21 cellular contexts compared by ENCODE assay signal in genomic region chr22:27617214-27617881, GRCh38.
A peak's percentile ranks its signal among the peaks of the same experiment; 100 is the strongest.
DNase-seq lines count a peak whose midpoint lies in the region; ATAC-seq, FAIRE-seq and TF ChIP-seq lines count a peak whose summit lies in the region.
"Had no signal": no experiment of that assay in that cellular context is flagged by ENCODE, and none has a peak within 500 bp of the region (broad histone marks: within the 10 kb centered on the region; RNA-seq: fewer than 3 reads in every experiment).

No MANE protein-coding gene starts in this region.

- H3K79me2 ChIP-seq in PC-3 (ENCODE audit: low read length) (no peaks in the 10 kb centered on the region), endothelial cell of umbilical vein (ENCODE audit: control insufficient read depth, insufficient read depth, low read length) (no peaks in the 10 kb centered on the region), GM23248 (ENCODE audit: insufficient read depth) (no peaks in the 10 kb centered on the region)

- H3K4me1 ChIP-seq in PC-3 (ENCODE audit: insufficient read depth, low read length) = no peaks in the 10 kb centered on the region; the same call in 1 of the 2 replicates
- H3K4me1 ChIP-seq in endothelial cell of umbilical vein (ENCODE audit: control insufficient read depth, extremely low read depth, insufficient read depth, low read length) = no peaks in the 10 kb centered on the region
- H3K4me1 ChIP-seq in GM23248 (ENCODE audit: insufficient read depth) = no peaks in the 10 kb centered on the region
- H3K4me1 ChIP-seq in HAP-1 = no peaks in the 10 kb centered on the region

- H3K4me3 ChIP-seq in PC-3 (ENCODE audit: low read length) (no peak overlapping the region), endothelial cell of umbilical vein (replicated peaks in 1 of 3; ENCODE audit: insufficient read depth in 1 of 3, low read depth in 1 of 3, low read length in 3 of 3) (no peak overlapping the region), GM23248 (no peak overlapping the region), HAP-1 (no peak overlapping the region)
- H3K4me3 ChIP-seq: transverse colon had no signal

- H3K4me2 ChIP-seq in PC-3 (ENCODE audit: low read length) (no peak overlapping the region), endothelial cell of umbilical vein (ENCODE audit: insufficient read depth, low read length) (no peak overlapping the region), GM23248 (ENCODE audit: unreplicated experiment) (no peak overlapping the region)

- H3K9me3 ChIP-seq in PC-3 (ENCODE audit: low read length) = no peaks in the 10 kb centered on the region
- no peaks in the 10 kb centered on the region for H3K9me3 ChIP-seq in endothelial cell of umbilical vein (replicated peaks; ENCODE audit: control insufficient read depth, insufficient read depth, low read length)
- no peaks in the 10 kb centered on the region for H3K9me3 ChIP-seq in GM23248 (ENCODE audit: low read depth)
- H3K9me3 ChIP-seq in HAP-1 = no peaks in the 10 kb centered on the region
- H3K9me3 ChIP-seq: Caco-2, transverse colon had no signal

- POLR2A ChIA-PET in PC-3 (lab: Charles Lee; ENCODE audit: unreplicated experiment) (interaction anchor here (0.8 kb wide), 1 partner anchor 176 kb away, joined by 4 read pairs; no protein-coding TSS in a partner anchor), endothelial cell of umbilical vein (lab: Charles Lee) (no interaction called here)

- H3F3A ChIP-seq in PC-3 (ENCODE audit: low read length, unreplicated experiment) (no peaks in the 10 kb centered on the region), GM23248 (ENCODE audit: insufficient read depth) (no peaks in the 10 kb centered on the region)

- H3K27me3 ChIP-seq in PC-3 (ENCODE audit: low read length) = no peaks in the 10 kb centered on the region
- H3K27me3 ChIP-seq in endothelial cell of umbilical vein (ENCODE audit: control insufficient read depth in 2 of 2, insufficient read depth in 2 of 2, low read length in 2 of 2) = peaks cover 22 to 25% of the 10 kb centered on the region in 2 experiments
- H3K27me3 ChIP-seq in GM23248 (replicated peaks; ENCODE audit: insufficient read depth) = peaks cover 9% of the 10 kb centered on the region
- no peaks in the 10 kb centered on the region for H3K27me3 ChIP-seq in HAP-1 (ENCODE audit: low read depth)

- H4K20me1 ChIP-seq in PC-3 (ENCODE audit: low read length) = no peaks in the 10 kb centered on the region
- H4K20me1 ChIP-seq in endothelial cell of umbilical vein (replicated peaks; ENCODE audit: control insufficient read depth, extremely low read depth, insufficient read depth, low read length) = no peaks in the 10 kb centered on the region
- no peaks in the 10 kb centered on the region for H4K20me1 ChIP-seq in GM23248 (ENCODE audit: insufficient read depth)

- H3K9ac ChIP-seq in PC-3 (ENCODE audit: low read length) = no peak overlapping the region
- H3K9ac ChIP-seq in endothelial cell of umbilical vein (replicated peaks; ENCODE audit: extremely low read depth, insufficient read depth, low read length) = no peak overlapping the region
- H3K9ac ChIP-seq in GM23248 = no peak overlapping the region

- H2AFZ ChIP-seq in PC-3 (ENCODE audit: low read length) = no peak overlapping the region
- no peak overlapping the region for H2AFZ ChIP-seq in endothelial cell of umbilical vein (ENCODE audit: low read depth, low read length)
- H2AFZ ChIP-seq in GM23248 = no peak overlapping the region

- FAIRE-seq in endothelial cell of umbilical vein (lab: Jason Lieb, UNC) = no peak

- no peaks in the 10 kb centered on the region for H3K9me2 ChIP-seq in PC-3 (replicated peaks; ENCODE audit: low read length)
- H3K9me2 ChIP-seq in GM23248 (ENCODE audit: insufficient read depth) = no peaks in the 10 kb centered on the region

- dilution Hi-C loops in endothelial cell of umbilical vein (cut with MboI; ENCODE audit: extremely low pct_ligation_motif_present, low sequenced_read_pairs) = no loop called here

- DNase-seq in DMS 273 (lab: John Stamatoyannopoulos, UW; ENCODE audit: unreplicated experiment) = peak; percentile 20
- no peak for DNase-seq in DMS 273 treated with DMSO at 0.1 percent for 48 hours (lab: John Stamatoyannopoulos, UW)
- peak; percentile 19 for DNase-seq in PC-3
- DNase-seq in endothelial cell of umbilical vein (ENCODE audit: low read depth, low spot score) = peak; percentile 7
- peak; percentile 38 for DNase-seq in posterior vena cava (ENCODE audit: low spot score)
- DNase-seq in GM23248 = no peak
- no peak for DNase-seq in NCI-H1092 (lab: John Stamatoyannopoulos, UW)
- no peak for DNase-seq in HAP-1 (ENCODE audit: low spot score in 2 of 2)
- DNase-seq: activated B cell treated with CpG ODN at 0.5 μM for 24 hours; activated CD8-positive, alpha-beta T cell treated with anti-CD3 and anti-CD28 coated beads for 36 hours; activated naive CD4-positive, alpha-beta T cell treated with Interleukin-2 at 50 U/mL for 16 hours; activated T-cell treated with anti-CD3 and anti-CD28 coated beads, Interleukin-2, amount 50 U/mL, for 24 hours; aorta; Caco-2; hippocampal formation; naive thymus-derived CD8-positive, alpha-beta T cell; NCI-H1694 treated with DMSO at 0.1 percent for 48 hours; NCI-H510A; SIG-M5; transverse colon had no signal

- peak; percentile 29; the same call in 1 of the 2 replicates for ATAC-seq in PC-3
- ATAC-seq: activated CD8-positive, alpha-beta T cell treated with anti-CD3 and anti-CD28 coated beads for 36 hours; naive thymus-derived CD8-positive, alpha-beta T cell had no signal

- TF ChIP-seq POLR2A in endothelial cell of umbilical vein (IDR thresholded peaks at IDR 0.05; ENCODE audit: low read depth, low read length) = no peak

- in situ Hi-C loops in GM23248 (cut with MboI) = no loop called here
- in situ Hi-C loops in HAP-1 (cut with MboI; ENCODE audit: low sequenced_read_pairs) = no loop called here

- no TSS peak for BruUV-seq in PC-3 (replicated peaks; lab: Mats Ljungman, UMichigan)
- no TSS peak for BruUV-seq in endothelial cell of umbilical vein (replicated peaks; lab: Mats Ljungman, UMichigan)

- TF ChIP-seq CTCF in PC-3 (conservative IDR thresholded peaks at IDR 0.05; ENCODE audit: low read depth, low read length) = peak; percentile 45
- TF ChIP-seq CTCF in endothelial cell of umbilical vein (IDR thresholded peaks at IDR 0.05; ENCODE audit: extremely low read depth in 1 of 2, insufficient read depth in 1 of 2, low read depth in 1 of 2, low read length in 2 of 2) = no peak

- no peaks in the 10 kb centered on the region for H3K9me1 ChIP-seq in endothelial cell of umbilical vein (replicated peaks; ENCODE audit: control insufficient read depth, extremely low read depth, insufficient read depth, low read length)

- H3K36me3 ChIP-seq in PC-3 (ENCODE audit: low read depth, low read length) = no peaks in the 10 kb centered on the region
- no peaks in the 10 kb centered on the region for H3K36me3 ChIP-seq in endothelial cell of umbilical vein (ENCODE audit: control insufficient read depth in 2 of 2, extremely low read depth in 1 of 2, insufficient read depth in 2 of 2, low read length in 2 of 2)
- no peaks in the 10 kb centered on the region for H3K36me3 ChIP-seq in GM23248 (ENCODE audit: low read depth)
- no peaks in the 10 kb centered on the region for H3K36me3 ChIP-seq in HAP-1 (replicated peaks)
- H3K36me3 ChIP-seq: transverse colon had no signal

- intact Hi-C loops in PC-3 (cut with micrococcal nuclease) (loop anchor here (2.0 kb wide), 1 partner anchor 213 kb away; no protein-coding TSS in a partner anchor), endothelial cell of umbilical vein (cut with micrococcal nuclease) (no loop called here), posterior vena cava (cut with DNase I) (loop anchor here in 1 of 2 donors (5.0 kb wide), 1 partner anchor 585 kb away; no protein-coding TSS in a partner anchor)

- no peak overlapping the region for H3K27ac ChIP-seq in PC-3 (ENCODE audit: low read length)
- no peak overlapping the region for H3K27ac ChIP-seq in endothelial cell of umbilical vein (ENCODE audit: insufficient read depth, low read depth, low read length)
- H3K27ac ChIP-seq in GM23248 = no peak overlapping the region
- H3K27ac ChIP-seq: 22Rv1, transverse colon had no signal

- 72 to 78% methylated on average over 2 of the region's 2 CpGs for WGBS in GM23248 (ENCODE audit: low coverage in 1 of 2, low lambda C conversion rate in 2 of 2, missing lambda C conversion rate in 2 of 2), 2 experiments

- CTCF ChIA-PET in PC-3 (lab: Charles Lee) = no interaction called here
- CTCF ChIA-PET in endothelial cell of umbilical vein (lab: Charles Lee) = interaction anchor here (1.2 to 1.6 kb wide), 3 partner anchors 10 to 212 kb away, joined by 3 to 8 read pairs (median 6); no protein-coding TSS in a partner anchor

TF ChIP-seq in endothelial cell of umbilical vein, 7 proteins besides CTCF, POLR2A, EP300 and RAD21:
- TF ChIP-seq MAX (IDR thresholded peaks at IDR 0.05; ENCODE audit: insufficient read depth, insufficient read length) (no peak), FOS (IDR thresholded peaks at IDR 0.05; ENCODE audit: borderline replicate concordance, insufficient read depth, low read length) (no peak), MYC (IDR thresholded peaks at IDR 0.05; ENCODE audit: low read depth, low read length) (no peak), JUN (IDR thresholded peaks at IDR 0.05; ENCODE audit: borderline replicate concordance, insufficient read depth, insufficient read length, low read depth) (no peak), POLR2AphosphoS5 (IDR thresholded peaks at IDR 0.05; ENCODE audit: insufficient read depth, low read depth, low read length) (no peak), GATA2 (IDR thresholded peaks at IDR 0.05; ENCODE audit: insufficient read depth, insufficient read length, low read depth, low read length) (no peak), EZH2 (IDR thresholded peaks at IDR 0.05; ENCODE audit: borderline replicate concordance, low read depth, low read length, severe bottlenecking) (no peak)
TF ChIP-seq in endothelial cell of umbilical vein: peak in this region for 0.

Comparison
In these comparisons a context has a peak if more than half of its experiments do, and no peak if none do; other contexts are left out.
1. DNase-seq: peak in DMS 273 (single experiment), PC-3 (single experiment), endothelial cell of umbilical vein (single experiment) and posterior vena cava (single experiment); none in DMS 273 treated with DMSO at 0.1 percent for 48 hours (single experiment), GM23248 (single experiment), NCI-H1092 (single experiment) and HAP-1 (0 of 2).